ENCODE assay signal across 11 cellular contexts in the genomic region with DNA sequence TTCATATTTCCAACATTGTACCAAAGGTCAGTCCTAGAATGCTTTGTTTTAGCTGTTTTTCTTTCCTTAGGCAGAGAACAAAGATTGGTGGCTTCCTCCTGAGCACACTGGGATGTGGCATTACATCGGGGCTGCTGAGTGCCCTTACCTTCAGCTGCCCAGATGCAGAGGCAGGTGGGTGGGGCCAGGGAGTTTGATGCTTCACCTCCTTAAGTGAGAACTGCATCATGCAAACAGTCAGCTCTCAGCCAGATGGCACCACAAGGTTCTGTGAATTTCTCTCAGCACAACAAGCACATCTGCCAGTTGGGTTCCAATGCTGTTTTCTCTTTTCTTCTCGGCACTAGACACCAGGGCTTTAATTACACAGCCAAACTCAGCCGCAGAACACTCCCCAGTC.
A peak's percentile ranks its signal among the peaks of the same experiment; 100 is the strongest.
DNase-seq lines count a peak whose midpoint lies in the region; ATAC-seq lines count a peak whose summit lies in the region.
"Had no signal": no experiment of that assay in that cellular context is flagged by ENCODE, and none has a peak within 500 bp of the region (broad histone marks: within the 10 kb centered on the region; RNA-seq: fewer than 3 reads in every experiment).

No MANE protein-coding gene starts in this region.

- H3K27ac Mint-ChIP-seq in activated CD4-positive, alpha-beta memory T cell treated with anti-CD3 and anti-CD28 coated beads for 36 hours: peak overlapping the region; percentile 49
- H3K27ac Mint-ChIP-seq in immature natural killer cell: no peak overlapping the region

- no peaks in the 10 kb centered on the region for H3K27me3 Mint-ChIP-seq in activated CD4-positive, alpha-beta memory T cell treated with anti-CD3 and anti-CD28 coated beads for 36 hours
- H3K27me3 Mint-ChIP-seq in immature natural killer cell (ENCODE audit: low read depth in 3 of 3): peaks cover 3 to 4% (median 3%) of the 10 kb centered on the region in 3 donors

- no peaks in the 10 kb centered on the region for H3K36me3 ChIP-seq in effector memory CD4-positive, alpha-beta T cell (ENCODE audit: control insufficient read depth, insufficient read depth, low read length)
- H3K36me3 ChIP-seq: HAP-1, suprapubic skin had no signal

- ATAC-seq in HG02973 (IDR thresholded peaks at IDR 0.05; ENCODE audit: unreplicated experiment): no peak
- ATAC-seq: Panc1 had no signal

- H3K27ac ChIP-seq in effector memory CD4-positive, alpha-beta T cell (ENCODE audit: insufficient read depth, low read length, poor library complexity, severe bottlenecking): peak overlapping the region; percentile 55
- H3K27ac ChIP-seq: suprapubic skin had no signal

- H3K4me1 Mint-ChIP-seq in activated CD4-positive, alpha-beta memory T cell treated with anti-CD3 and anti-CD28 coated beads for 36 hours (ENCODE audit: low read depth): peaks cover 54% of the 10 kb centered on the region
- peaks cover 21 to 30% of the 10 kb centered on the region in 2 donors for H3K4me1 Mint-ChIP-seq in immature natural killer cell

- POLR2A ChIA-PET in activated CD4-positive, alpha-beta memory T cell treated with anti-CD3 and anti-CD28 coated beads for 36 hours (lab: Charles Lee): interaction anchor here (1.2 kb wide), 2 partner anchors 12 to 88 kb away, joined by 3 read pairs; a partner anchor contains a TSS

- H3K4me3 Mint-ChIP-seq in activated CD4-positive, alpha-beta memory T cell treated with anti-CD3 and anti-CD28 coated beads for 36 hours: no peak overlapping the region
- no peak overlapping the region for H3K4me3 Mint-ChIP-seq in immature natural killer cell

- DNase-seq in DMS79 treated with DMSO at 0.1 percent for 48 hours (lab: John Stamatoyannopoulos, UW) (peak; percentile 71), NCI-H2107 (lab: John Stamatoyannopoulos, UW) (peak; percentile 20), hippocampal formation (lab: John Stamatoyannopoulos, UW) (no peak), immature natural killer cell (no peak)
- DNase-seq in activated CD4-positive, alpha-beta memory T cell treated with anti-CD3 and anti-CD28 coated beads for 36 hours: peak; percentile 67
- peak in 2 of 3 donors; percentile 1 to 33 for DNase-seq in effector memory CD4-positive, alpha-beta T cell
- DNase-seq: Calu3 had no signal

- intact Hi-C loops in activated CD4-positive, alpha-beta memory T cell treated with anti-CD3 and anti-CD28 coated beads for 36 hours (cut with micrococcal nuclease): loop anchor here (5.0 kb wide), 4 partner anchors 181 to 1224 kb away; a partner anchor contains a TSS

- peak overlapping the region; percentile 3 for H3K4me3 ChIP-seq in effector memory CD4-positive, alpha-beta T cell (ENCODE audit: insufficient read depth, low read depth, low read length, poor library complexity, severe bottlenecking)
- H3K4me3 ChIP-seq: HAP-1, suprapubic skin had no signal

- H3K9me3 Mint-ChIP-seq in activated CD4-positive, alpha-beta memory T cell treated with anti-CD3 and anti-CD28 coated beads for 36 hours: no peaks in the 10 kb centered on the region
- no peaks in the 10 kb centered on the region for H3K9me3 Mint-ChIP-seq in immature natural killer cell

- H3K4me1 ChIP-seq in effector memory CD4-positive, alpha-beta T cell (ENCODE audit: control insufficient read depth, insufficient read depth, low read length, poor library complexity, severe bottlenecking): peaks cover 41% of the 10 kb centered on the region
- H3K4me1 ChIP-seq: suprapubic skin had no signal

- H3K36me3 Mint-ChIP-seq in activated CD4-positive, alpha-beta memory T cell treated with anti-CD3 and anti-CD28 coated beads for 36 hours: no peaks in the 10 kb centered on the region
- H3K36me3 Mint-ChIP-seq in immature natural killer cell: no peaks in the 10 kb centered on the region

- H3K9me3 ChIP-seq in effector memory CD4-positive, alpha-beta T cell (ENCODE audit: control insufficient read depth, low read length): no peaks in the 10 kb centered on the region
- H3K9me3 ChIP-seq: HAP-1, suprapubic skin had no signal

- CTCF ChIA-PET in activated CD4-positive, alpha-beta memory T cell treated with anti-CD3 and anti-CD28 coated beads for 36 hours (lab: Charles Lee): interaction anchor here (0.7 to 6.1 kb wide), 5 partner anchors 9 to 176 kb away, joined by 3 to 72 read pairs (median 4); no protein-coding TSS in a partner anchor

- no peaks in the 10 kb centered on the region for H3K27me3 ChIP-seq in effector memory CD4-positive, alpha-beta T cell (replicated peaks; ENCODE audit: control insufficient read depth, insufficient read depth, low read length, poor library complexity, severe bottlenecking)
- H3K27me3 ChIP-seq: suprapubic skin had no signal

Comparison
In these comparisons a context has a peak if more than half of its experiments do, and no peak if none do; other contexts are left out.
1. DNase-seq: peak in DMS79 treated with DMSO at 0.1 percent for 48 hours (single experiment), NCI-H2107 (single experiment), activated CD4-positive, alpha-beta memory T cell treated with anti-CD3 and anti-CD28 coated beads for 36 hours (single experiment) and effector memory CD4-positive, alpha-beta T cell (2 of 3); none in hippocampal formation (0 of 2) and immature natural killer cell (0 of 3).